In the genomic region with DNA sequence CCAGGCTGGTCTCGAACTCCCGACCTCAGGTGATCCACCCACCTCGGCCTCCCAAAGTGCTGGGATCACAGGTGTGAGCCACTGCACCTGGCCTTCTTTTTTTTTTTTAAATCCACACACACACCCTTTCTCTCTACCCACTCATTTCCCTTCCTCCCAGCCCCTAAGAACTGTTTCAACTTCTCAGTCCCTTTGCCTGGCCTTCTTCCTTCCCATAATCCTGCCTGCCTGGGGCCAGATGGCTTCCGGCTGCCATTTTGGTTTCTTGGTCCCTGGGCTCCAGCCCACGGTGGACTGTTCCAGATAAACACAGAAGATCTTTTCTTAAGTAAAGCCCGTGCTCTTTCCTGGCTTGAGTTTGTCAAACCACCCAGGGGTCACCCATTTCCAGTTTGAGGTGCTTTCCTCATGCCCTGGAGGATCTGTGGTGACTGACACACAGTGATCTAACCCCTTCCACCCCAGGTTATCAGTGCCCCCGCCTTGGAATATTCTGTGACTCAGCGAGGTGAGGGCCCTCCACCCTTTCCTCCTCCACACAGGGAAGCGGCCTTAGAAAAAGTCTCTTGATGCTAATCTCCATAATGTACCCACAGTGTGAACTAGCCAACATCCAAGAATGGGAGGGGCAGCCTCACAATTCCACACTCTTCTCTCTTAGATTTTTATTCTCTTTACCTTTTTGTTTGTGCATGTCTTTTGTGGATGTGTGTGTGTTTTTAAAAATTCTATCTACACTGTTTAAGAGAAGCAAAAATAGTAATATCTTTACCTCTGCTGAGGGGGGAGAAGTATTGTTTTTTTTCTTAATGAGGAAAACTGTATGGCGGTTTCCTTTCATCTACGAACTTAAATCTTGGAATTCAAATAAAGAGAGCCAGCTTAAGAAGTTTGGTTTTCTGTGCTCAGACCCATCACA, we compare ENCODE assay signal across 18 cellular contexts.
DNase-seq lines count a peak whose midpoint lies in the region; TF ChIP-seq lines count a peak whose summit lies in the region.
"Had no signal": no experiment of that assay in that cellular context is flagged by ENCODE, and none has a peak within 500 bp of the region (broad histone marks: within the 10 kb centered on the region; RNA-seq: fewer than 3 reads in every experiment).

No MANE protein-coding gene starts in this region.

- no peaks in the 10 kb centered on the region for H4K20me1 ChIP-seq in mammary epithelial cell (ENCODE audit: insufficient read depth, low read length)

- in situ Hi-C loops in mammary epithelial cell (cut with MboI; ENCODE audit: low sequenced_read_pairs in 2 of 2) = no loop called here

- BruUV-seq in mammary epithelial cell (replicated peaks; lab: Mats Ljungman, UMichigan) = no TSS peak

- H3K36me3 Mint-ChIP-seq in mesothelial cell of epicardium = peaks cover 42% of the 10 kb centered on the region

- H3K27me3 Mint-ChIP-seq in mesothelial cell of epicardium (ENCODE audit: low read depth) = no peaks in the 10 kb centered on the region

- H3K9ac ChIP-seq in mammary epithelial cell (ENCODE audit: insufficient read depth, low read length) = no peak overlapping the region

- peaks cover 18% of the 10 kb centered on the region for H3K4me1 ChIP-seq in ACC112 (ENCODE audit: control insufficient read depth, insufficient read depth, low read length, unreplicated experiment)
- peaks cover 26% of the 10 kb centered on the region for H3K4me1 ChIP-seq in mammary epithelial cell (ENCODE audit: insufficient read depth, low read length)
- H3K4me1 ChIP-seq in BE2C = peaks cover 8% of the 10 kb centered on the region

- CTCF ChIA-PET in mammary epithelial cell (lab: Charles Lee; ENCODE audit: low non-redundant PET) = no interaction called here

- H3K4me2 ChIP-seq in mammary epithelial cell (ENCODE audit: insufficient read depth, low read depth, low read length) = peak overlapping the region; percentile 9

- H3K27ac Mint-ChIP-seq in mesothelial cell of epicardium = peak overlapping the region; percentile 81
- H3K27ac Mint-ChIP-seq: activated T-helper 1 cell treated with anti-CD3 and anti-CD28 coated beads, Interleukin-12 subunit alpha, Interleukin-12 subunit beta, Interleukin-2, Interleukin-4 antibody, amounts not matched to agents 30 ng/mL and 10 ng/mL and 1 ng/mL, durations not matched to agents 14 hours and 24 hours and 36 hours; T-helper 2 cell treated with Interferon-gamma antibody and Interleukin-4, amounts not matched to agents 5 μg/mL and 100 μg/mL, for 36 hours had no signal

- H3K36me3 ChIP-seq in ACC112 (ENCODE audit: insufficient read depth, low read length) (0 out of 2 replicates have a peak, but pooled peaks cover 3% of the 10 kb centered on the region), mammary epithelial cell (ENCODE audit: insufficient read depth, low read length) (no peaks in the 10 kb centered on the region), BE2C (no peaks in the 10 kb centered on the region)

- no peaks in the 10 kb centered on the region for H3K9me3 Mint-ChIP-seq in mesothelial cell of epicardium
- H3K9me3 Mint-ChIP-seq: activated T-helper 1 cell treated with anti-CD3 and anti-CD28 coated beads, Interleukin-12 subunit alpha, Interleukin-12 subunit beta, Interleukin-2, Interleukin-4 antibody, amounts not matched to agents 30 ng/mL and 10 ng/mL and 1 ng/mL, durations not matched to agents 14 hours and 24 hours and 36 hours; T-helper 2 cell treated with Interferon-gamma antibody and Interleukin-4, amounts not matched to agents 5 μg/mL and 100 μg/mL, for 36 hours had no signal

- H3K79me2 ChIP-seq in ACC112 (ENCODE audit: control insufficient read depth, insufficient read depth, low read length, unreplicated experiment) (no peaks in the 10 kb centered on the region), mammary epithelial cell (ENCODE audit: insufficient read depth, low read length) (no peaks in the 10 kb centered on the region)

- peak overlapping the region; percentile 26; the same call in 1 of the 2 replicates for H3K27ac ChIP-seq in ACC112 (ENCODE audit: low read depth, low read length)
- no peak overlapping the region for H3K27ac ChIP-seq in mammary epithelial cell (ENCODE audit: insufficient read depth, low read depth, low read length)

- H3K9me3 ChIP-seq in mammary epithelial cell (replicated peaks; ENCODE audit: insufficient read depth, low read length) = no peaks in the 10 kb centered on the region
- H3K9me3 ChIP-seq in BE2C = 0 out of 2 replicates have a peak, but pooled peaks cover 2% of the 10 kb centered on the region
- H3K9me3 ChIP-seq: adrenal gland, heart left ventricle had no signal

- dilution Hi-C loops in mammary epithelial cell (cut with HindIII; ENCODE audit: low sequenced_read_pairs) = loop anchor here (5.0 kb wide), 1 partner anchor 62 kb away; no protein-coding TSS in a partner anchor

- no peak overlapping the region for H2AFZ ChIP-seq in ACC112 (ENCODE audit: low read length, unreplicated experiment)
- peak overlapping the region; percentile 75 for H2AFZ ChIP-seq in mammary epithelial cell (ENCODE audit: low read depth, low read length)

- TF ChIP-seq CTCF in mammary epithelial cell (conservative IDR thresholded peaks at IDR 0.05 in 1 of 2, IDR thresholded peaks at IDR 0.05 in 1 of 2; ENCODE audit: extremely low read depth in 1 of 2, insufficient read depth in 1 of 2, low read depth in 1 of 2, low read length in 2 of 2) = no peak
- TF ChIP-seq CTCF in mesothelial cell of epicardium (IDR thresholded peaks at IDR 0.05; ENCODE audit: unreplicated experiment) = no peak
- TF ChIP-seq CTCF in BE2C (IDR thresholded peaks at IDR 0.05; ENCODE audit: low read depth, low read length) = no peak

- DNase-seq in HT-29 (ENCODE audit: low spot score) (peak; percentile 27), mammary epithelial cell (peak; percentile 78), mesothelial cell of epicardium (ENCODE audit: low spot score in 2 of 2, unreplicated experiment in 2 of 2) (no peak), NCI-H1436 (lab: John Stamatoyannopoulos, UW) (no peak), ecto neural progenitor cell (ENCODE audit: low spot score) (no peak), BE2C (no peak), NCI-H1436 treated with DMSO at 0.1 percent for 48 hours (lab: John Stamatoyannopoulos, UW) (no peak)
- DNase-seq: activated CD4-positive, alpha-beta T cell treated with anti-CD3 and anti-CD28 coated beads, Interleukin-2, amount 50 U/mL, for 48 hours; adrenal gland; COR-L47; GOT3; NCI-H187 treated with DMSO at 0.1 percent for 48 hours; NCI-H510A treated with DMSO at 0.1 percent for 48 hours; stimulated activated naive CD8-positive, alpha-beta T cell treated with anti-CD3 and anti-CD28 coated beads, Interleukin-15, Interleukin-2, amounts not matched to agents 100 U/mL and 50 U/mL, for 24 hours had no signal

- H3K4me3 ChIP-seq in ACC112 (ENCODE audit: low read depth, low read length) = no peak overlapping the region
- H3K4me3 ChIP-seq in mammary epithelial cell (replicated peaks in 1 of 3; ENCODE audit: insufficient read depth in 1 of 3, low read depth in 2 of 3, low read length in 3 of 3) = no peak overlapping the region
- no peak overlapping the region for H3K4me3 ChIP-seq in BE2C (ENCODE audit: low read depth, low read length)
- H3K4me3 ChIP-seq: adrenal gland, heart left ventricle had no signal

- no peak overlapping the region for H3K4me3 Mint-ChIP-seq in mesothelial cell of epicardium
- H3K4me3 Mint-ChIP-seq: activated T-helper 1 cell treated with anti-CD3 and anti-CD28 coated beads, Interleukin-12 subunit alpha, Interleukin-12 subunit beta, Interleukin-2, Interleukin-4 antibody, amounts not matched to agents 30 ng/mL and 10 ng/mL and 1 ng/mL, durations not matched to agents 14 hours and 24 hours and 36 hours; T-helper 2 cell treated with Interferon-gamma antibody and Interleukin-4, amounts not matched to agents 5 μg/mL and 100 μg/mL, for 36 hours had no signal

- intact Hi-C loops in mammary epithelial cell (cut with micrococcal nuclease) = loop anchor here (2.0 kb wide), 1 partner anchor 37 kb away; no protein-coding TSS in a partner anchor

- 36% methylated on average over 8 of the region's 11 CpGs for WGBS in mammary epithelial cell (ENCODE audit: low coverage, missing lambda C conversion rate)

- H3K27me3 ChIP-seq in ACC112 (ENCODE audit: insufficient read depth, low read length) = no peaks in the 10 kb centered on the region
- no peaks in the 10 kb centered on the region for H3K27me3 ChIP-seq in mammary epithelial cell (ENCODE audit: insufficient read depth, low read length)
- no peaks in the 10 kb centered on the region for H3K27me3 ChIP-seq in BE2C
- H3K27me3 ChIP-seq: adrenal gland, heart left ventricle had no signal

- H3K4me1 Mint-ChIP-seq in mesothelial cell of epicardium = peaks cover 13% of the 10 kb centered on the region

Comparison
In these comparisons a context has a peak if more than half of its experiments do, and no peak if none do; other contexts are left out.
1. DNase-seq: peak in HT-29 (single experiment) and mammary epithelial cell (single experiment); none in mesothelial cell of epicardium (0 of 2), NCI-H1436 (single experiment), ecto neural progenitor cell (single experiment), BE2C (single experiment) and NCI-H1436 treated with DMSO at 0.1 percent for 48 hours (single experiment).